ENCODE assay signal across 21 cellular contexts in genomic region chr21:41861255-41861654, GRCh38. TPM values are rescaled to one million over a fixed set of nuclear protein-coding genes. Genes with fewer than 3 reads are reported as not detected.
DNase-seq lines count a peak whose midpoint lies in the region; ATAC-seq and TF ChIP-seq lines count a peak whose summit lies in the region.
"Had no signal": no experiment of that assay in that cellular context is flagged by ENCODE, and none has a peak within 500 bp of the region (broad histone marks: within the 10 kb centered on the region; RNA-seq: fewer than 3 reads in every experiment).

No MANE protein-coding gene starts in this region.

- peak overlapping the region in 2 of 3 donors; percentile 23 to 37 for H3K27ac Mint-ChIP-seq in CD4-positive, CD25-positive, alpha-beta regulatory T cell
- H3K27ac Mint-ChIP-seq in activated T-helper 17 cell treated with anti-CD3 and anti-CD28 coated beads, Interleukin-2, amount 50 U/mL, for 72 hours: peak overlapping the region; percentile 36
- peak overlapping the region; percentile 47 for H3K27ac Mint-ChIP-seq in neural crest cell (ENCODE audit: unreplicated experiment)
- no peak overlapping the region for H3K27ac Mint-ChIP-seq in CD4-positive, alpha-beta T cell
- H3K27ac Mint-ChIP-seq in CD8-positive, alpha-beta memory T cell: peak overlapping the region in 2 of 8 donors; percentile 48 to 51
- H3K27ac Mint-ChIP-seq: B cell had no signal

- no peaks in the 10 kb centered on the region for H3K27me3 ChIP-seq in CD4-positive, CD25-positive, alpha-beta regulatory T cell (ENCODE audit: control insufficient read depth, insufficient read depth, low read length)
- no peaks in the 10 kb centered on the region for H3K27me3 ChIP-seq in CD4-positive, alpha-beta T cell (ENCODE audit: control insufficient read depth, insufficient read depth, low read length)
- H3K27me3 ChIP-seq in CD8-positive, alpha-beta memory T cell (ENCODE audit: insufficient read depth, low read length, poor library complexity, severe bottlenecking): no peaks in the 10 kb centered on the region
- H3K27me3 ChIP-seq: SJCRH30 had no signal

- peaks cover 0 to 1% (median 0%) of the 10 kb centered on the region in 7 donors for H3K9me3 Mint-ChIP-seq in CD4-positive, CD25-positive, alpha-beta regulatory T cell
- no peaks in the 10 kb centered on the region for H3K9me3 Mint-ChIP-seq in activated T-helper 17 cell treated with anti-CD3 and anti-CD28 coated beads, Interleukin-2, amount 50 U/mL, for 72 hours
- H3K9me3 Mint-ChIP-seq in neural crest cell: no peaks in the 10 kb centered on the region
- H3K9me3 Mint-ChIP-seq in CD4-positive, alpha-beta T cell: no peaks in the 10 kb centered on the region
- no peaks in the 10 kb centered on the region for H3K9me3 Mint-ChIP-seq in CD8-positive, alpha-beta memory T cell

- no peaks in the 10 kb centered on the region for H3K27me3 Mint-ChIP-seq in CD4-positive, CD25-positive, alpha-beta regulatory T cell
- H3K27me3 Mint-ChIP-seq in activated T-helper 17 cell treated with anti-CD3 and anti-CD28 coated beads, Interleukin-2, amount 50 U/mL, for 72 hours: no peaks in the 10 kb centered on the region
- no peaks in the 10 kb centered on the region for H3K27me3 Mint-ChIP-seq in neural crest cell (ENCODE audit: low read depth)
- no peaks in the 10 kb centered on the region for H3K27me3 Mint-ChIP-seq in CD4-positive, alpha-beta T cell
- H3K27me3 Mint-ChIP-seq in CD8-positive, alpha-beta memory T cell: no peaks in the 10 kb centered on the region
- H3K27me3 Mint-ChIP-seq: B cell had no signal

- TF ChIP-seq CTCF in HEK293 (tag by site-specific recombination; IDR thresholded peaks at IDR 0.05): no peak
- no peak for TF ChIP-seq CTCF in neural crest cell (conservative IDR thresholded peaks at IDR 0.05)
- no peak for TF ChIP-seq CTCF in CD4-positive, alpha-beta T cell (IDR thresholded peaks at IDR 0.05)

- peaks cover 23% of the 10 kb centered on the region for H3K36me3 ChIP-seq in CD4-positive, CD25-positive, alpha-beta regulatory T cell (ENCODE audit: control insufficient read depth, insufficient read depth, low read length)
- H3K36me3 ChIP-seq in HEK293 (ENCODE audit: control insufficient read depth in 2 of 2, insufficient read depth in 1 of 2, low read length in 2 of 2): peaks cover 0 to 24% of the 10 kb centered on the region in 2 experiments; a peak in 1 of 3 replicates
- no peaks in the 10 kb centered on the region for H3K36me3 ChIP-seq in CD8-positive, alpha-beta memory T cell (ENCODE audit: insufficient read depth, low read length)
- H3K36me3 ChIP-seq: SJCRH30 had no signal

- no peak overlapping the region for H3K27ac ChIP-seq in CD4-positive, CD25-positive, alpha-beta regulatory T cell (ENCODE audit: insufficient read depth, low read length, poor library complexity, severe bottlenecking)
- H3K27ac ChIP-seq in HEK293 (ENCODE audit: extremely low read depth, low read depth, low read length): no peak overlapping the region
- no peak overlapping the region for H3K27ac ChIP-seq in CD4-positive, alpha-beta T cell (ENCODE audit: low read depth, low read length)
- H3K27ac ChIP-seq in CD8-positive, alpha-beta memory T cell (ENCODE audit: low read depth, low read length): no peak overlapping the region
- H3K27ac ChIP-seq: KMS-11, SJCRH30 had no signal

- H3K9me3 ChIP-seq in CD4-positive, CD25-positive, alpha-beta regulatory T cell (ENCODE audit: control insufficient read depth in 2 of 2, low read length in 2 of 2): no peaks in the 10 kb centered on the region
- H3K9me3 ChIP-seq in HEK293 (ENCODE audit: control insufficient read depth, insufficient read depth, low read depth, low read length): no peaks in the 10 kb centered on the region
- H3K9me3 ChIP-seq in CD4-positive, alpha-beta T cell (ENCODE audit: control insufficient read depth, low read length): no peaks in the 10 kb centered on the region
- H3K9me3 ChIP-seq in CD8-positive, alpha-beta memory T cell (ENCODE audit: low read length): no peaks in the 10 kb centered on the region
- H3K9me3 ChIP-seq: A549, SJCRH30 had no signal

- H3K36me3 Mint-ChIP-seq in CD4-positive, CD25-positive, alpha-beta regulatory T cell: peaks cover 15% of the 10 kb centered on the region
- peaks cover 33% of the 10 kb centered on the region for H3K36me3 Mint-ChIP-seq in activated T-helper 17 cell treated with anti-CD3 and anti-CD28 coated beads, Interleukin-2, amount 50 U/mL, for 72 hours (ENCODE audit: low read depth)
- peaks cover 4% of the 10 kb centered on the region for H3K36me3 Mint-ChIP-seq in neural crest cell (ENCODE audit: low read depth)
- H3K36me3 Mint-ChIP-seq in CD4-positive, alpha-beta T cell (ENCODE audit: low read depth): peaks cover 24% of the 10 kb centered on the region
- H3K36me3 Mint-ChIP-seq in CD8-positive, alpha-beta memory T cell: peaks cover 5 to 37% (median 7%) of the 10 kb centered on the region in 3 donors

- H3K4me1 Mint-ChIP-seq in CD4-positive, CD25-positive, alpha-beta regulatory T cell: peaks cover 11 to 28% (median 20%) of the 10 kb centered on the region in 4 donors
- peaks cover 21% of the 10 kb centered on the region for H3K4me1 Mint-ChIP-seq in activated T-helper 17 cell treated with anti-CD3 and anti-CD28 coated beads, Interleukin-2, amount 50 U/mL, for 72 hours
- peaks cover 15% of the 10 kb centered on the region for H3K4me1 Mint-ChIP-seq in neural crest cell
- peaks cover 11% of the 10 kb centered on the region for H3K4me1 Mint-ChIP-seq in CD4-positive, alpha-beta T cell (ENCODE audit: low read depth)
- peaks cover 23 to 29% (median 24%) of the 10 kb centered on the region in 3 donors for H3K4me1 Mint-ChIP-seq in CD8-positive, alpha-beta memory T cell

- H3K4me3 ChIP-seq in CD4-positive, CD25-positive, alpha-beta regulatory T cell (ENCODE audit: low read depth, low read length): no peak overlapping the region
- H3K4me3 ChIP-seq in HEK293 (ENCODE audit: low read depth, low read length): no peak overlapping the region
- H3K4me3 ChIP-seq in CD8-positive, alpha-beta memory T cell (ENCODE audit: low read length): no peak overlapping the region
- H3K4me3 ChIP-seq: A549, SJCRH30 had no signal

- intact Hi-C loops in CD4-positive, alpha-beta T cell (cut with DNase I, micrococcal nuclease): no loop called here

- CTCF ChIA-PET in HEK293 (lab: Yijun Ruan, JAX): interaction anchor here (0.5 to 1.0 kb wide), 2 partner anchors 11 to 251 kb away, joined by 3 to 4 read pairs; no protein-coding TSS in a partner anchor
- CTCF ChIA-PET in CD4-positive, alpha-beta T cell (lab: Charles Lee): no interaction called here
- CTCF ChIA-PET in CD8-positive, alpha-beta memory T cell (lab: Charles Lee): no interaction called here

- no peak overlapping the region for H3K4me3 Mint-ChIP-seq in CD4-positive, CD25-positive, alpha-beta regulatory T cell
- no peak overlapping the region for H3K4me3 Mint-ChIP-seq in activated T-helper 17 cell treated with anti-CD3 and anti-CD28 coated beads, Interleukin-2, amount 50 U/mL, for 72 hours
- no peak overlapping the region for H3K4me3 Mint-ChIP-seq in neural crest cell
- no peak overlapping the region for H3K4me3 Mint-ChIP-seq in CD4-positive, alpha-beta T cell
- H3K4me3 Mint-ChIP-seq in CD8-positive, alpha-beta memory T cell: no peak overlapping the region
- H3K4me3 Mint-ChIP-seq: B cell had no signal

- H3K4me1 ChIP-seq in CD4-positive, CD25-positive, alpha-beta regulatory T cell (ENCODE audit: control insufficient read depth, insufficient read depth, low read length, poor library complexity, severe bottlenecking): no peaks in the 10 kb centered on the region
- H3K4me1 ChIP-seq in HEK293 (ENCODE audit: control insufficient read depth, insufficient read depth, low read length): peaks cover 4% of the 10 kb centered on the region
- no peaks in the 10 kb centered on the region for H3K4me1 ChIP-seq in CD8-positive, alpha-beta memory T cell (ENCODE audit: insufficient read depth, low read length)
- H3K4me1 ChIP-seq: SJCRH30 had no signal

- ATAC-seq in CD4-positive, CD25-positive, alpha-beta regulatory T cell (ENCODE audit: low read depth in 2 of 2): no peak
- no peak for ATAC-seq in activated T-helper 17 cell treated with anti-CD3 and anti-CD28 coated beads, Interleukin-2, amount 50 U/mL, for 72 hours (replicated peaks)
- ATAC-seq in HG03521 (IDR thresholded peaks at IDR 0.05; ENCODE audit: unreplicated experiment): no peak
- no peak for ATAC-seq in CD4-positive, alpha-beta T cell (ENCODE audit: poor library complexity)
- ATAC-seq: A549 had no signal

- no peak for DNase-seq in CD4-positive, CD25-positive, alpha-beta regulatory T cell
- DNase-seq in neural crest cell (ENCODE audit: low read depth, low spot score): no peak
- DNase-seq in HCEC 1CT: no peak
- no peak for DNase-seq in CD4-positive, alpha-beta T cell
- no peak for DNase-seq in CD8-positive, alpha-beta memory T cell
- DNase-seq: DMS153, H7, MV-4-11, NCI-H1105 treated with DMSO at 0.1 percent for 48 hours, NCI-H2029 treated with DMSO at 0.1 percent for 48 hours, NCI-H2171, NCI-H345, NCI-H524 treated with DMSO at 0.1 percent for 48 hours, SJCRH30, T-helper 1 cell had no signal

- POLR2A ChIA-PET in HEK293 (lab: Yijun Ruan, JAX): no interaction called here
- POLR2A ChIA-PET in CD4-positive, alpha-beta T cell (lab: Charles Lee): no interaction called here
- POLR2A ChIA-PET in CD8-positive, alpha-beta memory T cell (lab: Charles Lee): no interaction called here

TF ChIP-seq in HEK293, 187 proteins besides CTCF, POLR2A, EP300 and RAD21 (continues in another document):
- TF ChIP-seq EGR2 (tag by site-specific recombination; IDR thresholded peaks at IDR 0.05; ENCODE audit: low read depth) (peak; percentile 90), ZSCAN23 (tag by site-specific recombination; IDR thresholded peaks at IDR 0.05) (no peak), ZFHX2 (tag by site-specific recombination; conservative IDR thresholded peaks at IDR 0.05) (peak; percentile 54), ZFP37 (tag by site-specific recombination; IDR thresholded peaks at IDR 0.05) (no peak), ZNF548 (tag by site-specific recombination; IDR thresholded peaks at IDR 0.05) (no peak), ZNF16 (tag by site-specific recombination; IDR thresholded peaks at IDR 0.05; ENCODE audit: low read depth) (no peak), ZNF239 (tag by site-specific recombination; IDR thresholded peaks at IDR 0.05) (no peak)

RNA-seq across cellular contexts. Expression of gene PRDM15, which starts 17.9 kb away (rescaled TPM):
- 13.2 TPM for total RNA-seq in CD4-positive, CD25-positive, alpha-beta regulatory T cell
- polyA plus RNA-seq in CD4-positive, CD25-positive, alpha-beta regulatory T cell: 1 to 10 TPM in 3 of 4 donors, under 1 TPM in 1; 0.75 to 2.7 (median 1.4) TPM
- total RNA-seq in activated T-helper 17 cell treated with anti-CD3 and anti-CD28 coated beads, Interleukin-2, amount 50 U/mL, for 72 hours: 10 to 100 TPM; 17.1 to 17.6 TPM
- 11.6 and 12.0 TPM in 2 replicates for total RNA-seq in neural crest cell
- total RNA-seq in CD4-positive, alpha-beta T cell: 10 to 100 TPM; 10.4 to 12.0 TPM
- 10 to 100 TPM; 12.0 to 13.1 TPM for total RNA-seq in CD8-positive, alpha-beta memory T cell
- polyA plus RNA-seq in CD8-positive, alpha-beta memory T cell: 2.2 TPM
